ENCODE assay signal across 1 cellular context in genomic region chr1:109113787-109114568, GRCh38.
TF ChIP-seq lines count a peak whose summit lies in the region.

TSS of gene ELAPOR1 (plus strand) at chr1:109114115. CDS start at chr1:109114184, 69 bp downstream.

TF ChIP-seq in HCT116, 20 proteins besides CTCF, POLR2A, EP300 and RAD21 (continued from another document):
- TF ChIP-seq REST (IDR thresholded peaks at IDR 0.05; ENCODE audit: low read depth) (no peak), CEBPB (IDR thresholded peaks at IDR 0.05; ENCODE audit: low read depth) (no peak), ATF3 (IDR thresholded peaks at IDR 0.05) (no peak), ELF1 (IDR thresholded peaks at IDR 0.05; ENCODE audit: borderline replicate concordance, low read depth) (no peak), TCF7L2 (IDR thresholded peaks at IDR 0.05; ENCODE audit: borderline replicate concordance, extremely low read depth, insufficient read depth, insufficient read length) (no peak), FOSL1 (IDR thresholded peaks at IDR 0.05; ENCODE audit: low read depth) (no peak), YY1 (IDR thresholded peaks at IDR 0.05; ENCODE audit: extremely low read depth, insufficient replicate concordance, low read depth, low read length) (no peak), POLR2AphosphoS5 (IDR thresholded peaks at IDR 0.05; ENCODE audit: low read depth, low read length) (no peak), MAX (IDR thresholded peaks at IDR 0.05) (no peak), SIN3A (IDR thresholded peaks at IDR 0.05; ENCODE audit: low read depth) (no peak), EZH2 (IDR thresholded peaks at IDR 0.05) (no peak), ZFX (IDR thresholded peaks at IDR 0.05) (no peak), EZH2phosphoT487 (IDR thresholded peaks at IDR 0.05; ENCODE audit: borderline replicate concordance) (no peak)
